Comparison of ENCODE assay signal across 14 cellular contexts in the genomic region with DNA sequence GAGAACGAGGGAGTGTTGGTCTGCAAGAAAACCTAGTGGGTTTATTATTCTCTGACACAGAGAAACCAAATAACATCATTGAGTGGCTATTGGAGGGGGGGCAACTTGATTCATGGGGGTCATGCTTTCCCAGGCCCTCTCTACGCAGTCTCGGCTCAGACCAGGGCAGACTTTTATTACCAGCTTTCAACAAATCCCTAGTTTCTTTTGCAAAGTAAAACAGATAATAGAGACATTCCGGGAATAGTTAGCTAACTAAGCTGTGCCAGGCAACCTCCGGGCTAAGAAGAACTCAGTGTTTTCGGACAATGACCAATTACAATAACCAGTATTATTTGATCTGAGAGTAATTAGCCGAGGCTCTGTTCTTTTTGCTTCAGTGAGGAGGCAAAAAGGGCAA.
"Had no signal": no experiment of that assay in that cellular context is flagged by ENCODE, and none has a peak within 500 bp of the region (broad histone marks: within the 10 kb centered on the region; RNA-seq: fewer than 3 reads in every experiment).

No MANE protein-coding gene starts in this region.

- H3K27ac Mint-ChIP-seq: activated CD4-positive, alpha-beta memory T cell treated with anti-CD3 and anti-CD28 coated beads for 36 hours; activated naive CD8-positive, alpha-beta T cell; effector memory CD8-positive, alpha-beta T cell; stimulated activated effector memory CD8-positive, alpha-beta T cell treated with anti-CD3 and anti-CD28 coated beads, Interleukin-12 subunit alpha, Interleukin-12 subunit beta, amount 100 ng/mL, for 72 hours had no signal

- H3K4me3 ChIP-seq: coronary artery, lower lobe of right lung, ovary, transverse colon had no signal

- H3K36me3 Mint-ChIP-seq: activated CD4-positive, alpha-beta memory T cell treated with anti-CD3 and anti-CD28 coated beads for 36 hours; activated naive CD8-positive, alpha-beta T cell; stimulated activated effector memory CD8-positive, alpha-beta T cell treated with anti-CD3 and anti-CD28 coated beads, Interleukin-12 subunit alpha, Interleukin-12 subunit beta, amount 100 ng/mL, for 72 hours had no signal

- H3K9me3 Mint-ChIP-seq: activated CD4-positive, alpha-beta memory T cell treated with anti-CD3 and anti-CD28 coated beads for 36 hours; activated T-cell treated with anti-CD3 and anti-CD28 coated beads, Interleukin-2, amount 50 U/mL, for 4 hours; effector memory CD8-positive, alpha-beta T cell; stimulated activated effector memory CD8-positive, alpha-beta T cell treated with anti-CD3 and anti-CD28 coated beads, Interleukin-12 subunit alpha, Interleukin-12 subunit beta, amount 100 ng/mL, for 72 hours had no signal

- H3K4me3 Mint-ChIP-seq: activated CD4-positive, alpha-beta memory T cell treated with anti-CD3 and anti-CD28 coated beads for 36 hours; activated naive CD8-positive, alpha-beta T cell; activated T-cell treated with anti-CD3 and anti-CD28 coated beads, Interleukin-2, amount 50 U/mL, for 4 hours; effector memory CD8-positive, alpha-beta T cell; stimulated activated effector memory CD8-positive, alpha-beta T cell treated with anti-CD3 and anti-CD28 coated beads, Interleukin-12 subunit alpha, Interleukin-12 subunit beta, amount 100 ng/mL, for 72 hours had no signal

- ATAC-seq: activated T-cell treated with anti-CD3 and anti-CD28 coated beads, Interleukin-2, amount 50 U/mL, for 4 hours; effector memory CD8-positive, alpha-beta T cell; lower lobe of right lung; right cardiac atrium; stimulated activated effector memory CD8-positive, alpha-beta T cell treated with anti-CD3 and anti-CD28 coated beads, Interleukin-12 subunit alpha, Interleukin-12 subunit beta, amount 100 ng/mL, for 72 hours had no signal

- H3K27me3 ChIP-seq: ovary, transverse colon had no signal

- H3K4me1 Mint-ChIP-seq: stimulated activated effector memory CD8-positive, alpha-beta T cell treated with anti-CD3 and anti-CD28 coated beads, Interleukin-12 subunit alpha, Interleukin-12 subunit beta, amount 100 ng/mL, for 72 hours had no signal

- H3K4me1 ChIP-seq: lower lobe of right lung, transverse colon had no signal

- DNase-seq: activated CD4-positive, alpha-beta memory T cell treated with anti-CD3 and anti-CD28 coated beads for 36 hours; activated CD4-positive, CD25-positive, alpha-beta regulatory T cell treated with anti-CD3 and anti-CD28 coated beads, Interleukin-2, amount 50 U/mL, for 72 hours; activated gamma-delta T cell; activated T-cell treated with anti-CD3 and anti-CD28 coated beads, Interleukin-2, amount 50 U/mL, for 4 hours; effector memory CD8-positive, alpha-beta T cell; hypothalamus; lower lobe of right lung; ovary; right cardiac atrium; small intestine; transverse colon had no signal

- H3K9me3 ChIP-seq: lower lobe of right lung, ovary, transverse colon had no signal

- H3K36me3 ChIP-seq: lower lobe of right lung, ovary, transverse colon had no signal

- H3K27ac ChIP-seq: coronary artery, lower lobe of right lung, ovary, transverse colon had no signal
